8 cellular contexts compared by ENCODE assay signal in genomic region chr19:35746087-35746462, GRCh38. TPM values are rescaled to one million over a fixed set of nuclear protein-coding genes. Genes with fewer than 3 reads are reported as not detected.
A peak's percentile ranks its signal among the peaks of the same experiment; 100 is the strongest.
DNase-seq lines count a peak whose midpoint lies in the region; ATAC-seq and TF ChIP-seq lines count a peak whose summit lies in the region.

No MANE protein-coding gene starts in this region.

- intact Hi-C loops in dorsolateral prefrontal cortex (cut with DNase I) (loop anchor here in 1 of 2 donors (5.0 kb wide), 1 partner anchor 44 kb away; the partner anchor contains the start of gene ZBTB32), natural killer cell (cut with micrococcal nuclease) (loop anchor here (5.0 to 10.0 kb wide), 3 partner anchors 44 to 371 kb away; partner anchors contain the start of genes HCST, NFKBID, TBCB and TYROBP), sciatic nerve (cut with DNase I) (no loop called here)

- no peak for DNase-seq in AG04450 (ENCODE audit: low read depth, low spot score)
- DNase-seq in LNCaP clone FGC (ENCODE audit: low read depth) = no peak
- DNase-seq in dorsolateral prefrontal cortex = no peak
- no peak for DNase-seq in natural killer cell
- DNase-seq in NCI-H526 treated with DMSO at 0.1 percent for 48 hours (lab: John Stamatoyannopoulos, UW) = no peak
- no peak for DNase-seq in hypothalamus (lab: John Stamatoyannopoulos, UW)
- DNase-seq in sciatic nerve (ENCODE audit: low spot score) = no peak

- peak overlapping the region; percentile 99 for H3K4me3 Mint-ChIP-seq in natural killer cell

- TF ChIP-seq CTCF in AG04450 (IDR thresholded peaks at IDR 0.05; ENCODE audit: low read depth, low read length) (no peak), LNCaP clone FGC (IDR thresholded peaks at IDR 0.05; ENCODE audit: control insufficient read depth, extremely low read depth, insufficient read depth) (no peak), dorsolateral prefrontal cortex (IDR thresholded peaks at IDR 0.05 in 54 of 56, conservative IDR thresholded peaks at IDR 0.05 in 2 of 56; ENCODE audit: low read depth in 1 of 56, partially characterized antibody in 56 of 56) (no peak), natural killer cell (IDR thresholded peaks at IDR 0.05) (no peak)

- H3K36me3 Mint-ChIP-seq in natural killer cell = no peaks in the 10 kb centered on the region

- H3K9me3 ChIP-seq in AG04450 (ENCODE audit: control insufficient read depth, insufficient read depth, low read length) = no peaks in the 10 kb centered on the region

- H3K27me3 ChIP-seq in AG04450 (ENCODE audit: control insufficient read depth, insufficient read depth, low read length) (no peaks in the 10 kb centered on the region), dorsolateral prefrontal cortex (no peaks in the 10 kb centered on the region)

- peak overlapping the region; percentile 96 to 99 for H3K27ac Mint-ChIP-seq in natural killer cell

- peaks cover 42 to 60% of the 10 kb centered on the region in 2 donors for H3K4me1 Mint-ChIP-seq in natural killer cell

- H3K27me3 Mint-ChIP-seq in natural killer cell (ENCODE audit: low read depth in 2 of 2) = no peaks in the 10 kb centered on the region

- ATAC-seq in natural killer cell (no peak), HG03175 (IDR thresholded peaks at IDR 0.05; ENCODE audit: unreplicated experiment) (no peak), sciatic nerve (no peak)

- CTCF ChIA-PET in AG04450 (lab: Charles Lee) = interaction anchor here (1.1 kb wide), 1 partner anchor 52 kb away, joined by 4 read pairs; no protein-coding TSS in a partner anchor

- H3K4me3 ChIP-seq in AG04450 (ENCODE audit: low read depth, low read length) = peak overlapping the region; percentile 85
- H3K4me3 ChIP-seq in LNCaP clone FGC (ENCODE audit: low read depth, low read length) = peak overlapping the region; percentile 98
- H3K4me3 ChIP-seq in dorsolateral prefrontal cortex = peak overlapping the region; percentile 72 to 100 (median 98)

- POLR2A ChIA-PET in AG04450 (lab: Yijun Ruan, JAX) = interaction anchor here (1.3 kb wide), 1 partner anchor 11 kb away, joined by 10 read pairs; the partner anchor contains the start of genes HSPB6 and PROSER3

- no peak overlapping the region for H3K27ac ChIP-seq in AG04450 (ENCODE audit: low read depth, low read length)
- H3K27ac ChIP-seq in dorsolateral prefrontal cortex = peak overlapping the region in 43 of 59 donors; percentile 49 to 100 (median 100)

- H3K9me3 Mint-ChIP-seq in natural killer cell = no peaks in the 10 kb centered on the region

RNA-seq across cellular contexts. Expression of gene PSENEN, which starts 0.6 kb away (rescaled TPM):
- 41.0 and 52.7 TPM in 2 replicates for polyA plus RNA-seq in AG04450 (2011; rRNA removed)
- polyA minus RNA-seq in AG04450 (2011; rRNA and poly(A)+ RNA removed) = 23.2 and 25.2 TPM in 2 replicates
- total RNA-seq in dorsolateral prefrontal cortex = 10 to 100 TPM; 31.7 to 63.6 (median 46.4) TPM
- 10 to 100 TPM; 38.5 to 45.0 (median 41.0) TPM for total RNA-seq in natural killer cell
- total RNA-seq in sciatic nerve = 45.6 TPM

RNA-seq across cellular contexts. Expression of gene U2AF1L4, which starts 0.9 kb away (rescaled TPM):
- 10.2 and 11.8 TPM in 2 replicates for polyA plus RNA-seq in AG04450 (2011; rRNA removed)
- polyA minus RNA-seq in AG04450 (2011; rRNA and poly(A)+ RNA removed) = 9.7 and 9.9 TPM in 2 replicates
- total RNA-seq in dorsolateral prefrontal cortex = 10 to 100 TPM in 119 of 120 experiments, 1 to 10 TPM in 1; 9.6 to 45.3 (median 29.3) TPM
- total RNA-seq in natural killer cell = 10 to 100 TPM; 63.7 to 78.2 (median 73.0) TPM
- total RNA-seq in sciatic nerve = 22.9 TPM

RNA-seq across cellular contexts. Expression of gene LIN37, which starts 2.3 kb away (rescaled TPM):
- 5.5 and 7.6 TPM in 2 replicates for polyA plus RNA-seq in AG04450 (2011; rRNA removed)
- polyA minus RNA-seq in AG04450 (2011; rRNA and poly(A)+ RNA removed) = 14.8 and 14.9 TPM in 2 replicates
- 10 to 100 TPM; 10.0 to 30.5 (median 18.1) TPM for total RNA-seq in dorsolateral prefrontal cortex
- total RNA-seq in natural killer cell = 10 to 100 TPM; 16.7 to 22.1 (median 18.2) TPM
- 12.3 TPM for total RNA-seq in sciatic nerve

RNA-seq across cellular contexts. Expression of gene IGFLR1, which starts 3.8 kb away (rescaled TPM):
- polyA plus RNA-seq in AG04450 (2011; rRNA removed) = 1.3 and 2.0 TPM in 2 replicates
- polyA minus RNA-seq in AG04450 (2011; rRNA and poly(A)+ RNA removed) = 2.0 TPM in 1 of 2 replicates, not detected in the other
- total RNA-seq in dorsolateral prefrontal cortex (10 to 100 TPM in 17 of 120 experiments, 1 to 10 TPM in 103; 1.6 to 16.9 (median 5.9) TPM), natural killer cell (10 to 100 TPM; 57.7 to 75.6 (median 69.6) TPM), sciatic nerve (10.8 TPM)

RNA-seq across cellular contexts. Expression of gene HSPB6, which starts 10.8 kb away (rescaled TPM):
- 31.7 and 46.5 TPM in 2 replicates for polyA plus RNA-seq in AG04450 (2011; rRNA removed)
- polyA minus RNA-seq in AG04450 (2011; rRNA and poly(A)+ RNA removed) = 43.4 and 58.9 TPM in 2 replicates
- total RNA-seq in dorsolateral prefrontal cortex (10 to 100 TPM in 110 of 120 experiments, 1 to 10 TPM in 10; 5.5 to 36.0 (median 16.9) TPM), natural killer cell (not detected), sciatic nerve (79.7 TPM)
